Comparison of ENCODE assay signal across 1 cellular context in genomic region chr9:112764837-112765236, GRCh38.
TF ChIP-seq lines count a peak whose summit lies in the region.

No MANE protein-coding gene starts in this region.

TF ChIP-seq in IMR-90, 13 proteins besides CTCF, POLR2A, EP300 and RAD21:
- TF ChIP-seq MAFK (IDR thresholded peaks at IDR 0.05; ENCODE audit: low read depth, low read length) = no peak
- no peak for TF ChIP-seq MAZ (IDR thresholded peaks at IDR 0.05; ENCODE audit: borderline replicate concordance, low read depth, low read length)
- no peak for TF ChIP-seq BHLHE40 (IDR thresholded peaks at IDR 0.05; ENCODE audit: low read depth, low read length)
- no peak for TF ChIP-seq RFX5 (IDR thresholded peaks at IDR 0.05; ENCODE audit: low read depth, low read length)
- TF ChIP-seq, protein P1, sequence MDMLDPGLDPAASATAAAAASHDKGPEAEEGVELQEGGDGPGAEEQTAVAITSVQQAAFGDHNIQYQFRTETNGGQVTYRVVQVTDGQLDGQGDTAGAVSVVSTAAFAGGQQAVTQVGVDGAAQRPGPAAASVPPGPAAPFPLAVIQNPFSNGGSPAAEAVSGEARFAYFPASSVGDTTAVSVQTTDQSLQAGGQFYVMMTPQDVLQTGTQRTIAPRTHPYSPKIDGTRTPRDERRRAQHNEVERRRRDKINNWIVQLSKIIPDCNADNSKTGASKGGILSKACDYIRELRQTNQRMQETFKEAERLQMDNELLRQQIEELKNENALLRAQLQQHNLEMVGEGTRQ (IDR thresholded peaks at IDR 0.05; ENCODE audit: low read depth, low read length) = no peak
- TF ChIP-seq ELK1 (IDR thresholded peaks at IDR 0.05; ENCODE audit: borderline replicate concordance, low read depth, low read length) = no peak
- no peak for TF ChIP-seq FOS (IDR thresholded peaks at IDR 0.05; ENCODE audit: low read depth, low read length)
- TF ChIP-seq RCOR1 (IDR thresholded peaks at IDR 0.05; ENCODE audit: insufficient replicate concordance, low read length) = no peak
- no peak for TF ChIP-seq CEBPB (IDR thresholded peaks at IDR 0.05; ENCODE audit: low read depth, low read length)
- TF ChIP-seq SMC3 (IDR thresholded peaks at IDR 0.05; ENCODE audit: low read depth, low read length) = no peak
- TF ChIP-seq MXI1 (IDR thresholded peaks at IDR 0.05; ENCODE audit: borderline replicate concordance, low read depth, low read length) = no peak
- TF ChIP-seq CHD1 (IDR thresholded peaks at IDR 0.05; ENCODE audit: low read depth, low read length) = no peak
- TF ChIP-seq NFE2L2 (IDR thresholded peaks at IDR 0.05; ENCODE audit: low read depth, low read length) = no peak
